In genomic region chr9:88990721-88991065, GRCh38 we compare ENCODE assay signal across 10 cellular contexts. TPM values are rescaled to one million over a fixed set of nuclear protein-coding genes. Genes with fewer than 3 reads are reported as not detected.
DNase-seq lines count a peak whose midpoint lies in the region; TF ChIP-seq lines count a peak whose summit lies in the region.
"Had no signal": no experiment of that assay in that cellular context is flagged by ENCODE, and none has a peak within 500 bp of the region (broad histone marks: within the 10 kb centered on the region; RNA-seq: fewer than 3 reads in every experiment).

No MANE protein-coding gene starts in this region.

- H3K4me1 Mint-ChIP-seq in activated CD4-positive, alpha-beta T cell treated with anti-CD3 and anti-CD28 coated beads, Interleukin-2, amount 10 ng/mL, durations not matched to agents 24 days and 14 days, result peaks cover 22% of the 10 kb centered on the region

- intact Hi-C loops in activated CD4-positive, alpha-beta T cell treated with anti-CD3 and anti-CD28 coated beads, Interleukin-2, amount 10 ng/mL, durations not matched to agents 24 days and 14 days (cut with micrococcal nuclease), result no loop called here
- intact Hi-C loops in dorsolateral prefrontal cortex (cut with DNase I), result loop anchor here in 1 of 2 donors (10.0 kb wide), 1 partner anchor 916 kb away; no protein-coding TSS in a partner anchor

- in situ Hi-C loops in GM13977 (cut with MboI; ENCODE audit: low pct_unique_long_range_greater_than_20kb, low sequenced_read_pairs, unreplicated experiment), result loop anchor here (10.0 kb wide), 1 partner anchor 396 kb away; no protein-coding TSS in a partner anchor

- no peaks in the 10 kb centered on the region for H3K9me3 ChIP-seq in tibial nerve

- 21 to 25% methylated on average over 22 of the region's 22 CpGs for WGBS in tibial nerve, 2 donors

- no peaks in the 10 kb centered on the region for H3K9me3 Mint-ChIP-seq in activated CD4-positive, alpha-beta T cell treated with anti-CD3 and anti-CD28 coated beads, Interleukin-2, amount 10 ng/mL, durations not matched to agents 24 days and 14 days
- H3K9me3 Mint-ChIP-seq: stimulated activated effector memory CD8-positive, alpha-beta T cell treated with anti-CD3 and anti-CD28 coated beads, Interleukin-12 subunit alpha, Interleukin-12 subunit beta, amount 100 ng/mL, for 72 hours had no signal

- peak overlapping the region; percentile 52 for H3K4me3 Mint-ChIP-seq in activated CD4-positive, alpha-beta T cell treated with anti-CD3 and anti-CD28 coated beads, Interleukin-2, amount 10 ng/mL, durations not matched to agents 24 days and 14 days
- H3K4me3 Mint-ChIP-seq: stimulated activated effector memory CD8-positive, alpha-beta T cell treated with anti-CD3 and anti-CD28 coated beads, Interleukin-12 subunit alpha, Interleukin-12 subunit beta, amount 100 ng/mL, for 72 hours had no signal

- H3K27me3 Mint-ChIP-seq in activated CD4-positive, alpha-beta T cell treated with anti-CD3 and anti-CD28 coated beads, Interleukin-2, amount 10 ng/mL, durations not matched to agents 24 days and 14 days, result peaks cover 37% of the 10 kb centered on the region

- no peaks in the 10 kb centered on the region for H3K36me3 ChIP-seq in tibial nerve

- H3K4me1 ChIP-seq in tibial nerve, result peaks cover 0 to 63% (median 37%) of the 10 kb centered on the region in 4 donors

- H3K4me3 ChIP-seq in dorsolateral prefrontal cortex (peak overlapping the region in 58 of 59 donors; percentile 15 to 78 (median 64)), tibial nerve (peak overlapping the region; percentile 63 to 91 (median 70))

- no peak for DNase-seq in activated CD4-positive, alpha-beta T cell treated with anti-CD3 and anti-CD28 coated beads, Interleukin-2, amount 10 ng/mL, durations not matched to agents 24 days and 14 days
- DNase-seq in activated CD4-positive, alpha-beta T cell treated with anti-CD3 and anti-CD28 coated beads for 48 hours, result no peak
- DNase-seq in dorsolateral prefrontal cortex (no peak), mesenteric fat pad (ENCODE audit: low spot score) (peak; percentile 89), tibial nerve (ENCODE audit: low spot score in 2 of 2) (no peak), GM13977 (ENCODE audit: low spot score) (no peak), caudate nucleus (lab: John Stamatoyannopoulos, UW) (no peak), NCI-H526 (lab: John Stamatoyannopoulos, UW) (no peak)
- DNase-seq: activated gamma-delta T cell had no signal

- no peaks in the 10 kb centered on the region for H3K36me3 Mint-ChIP-seq in activated CD4-positive, alpha-beta T cell treated with anti-CD3 and anti-CD28 coated beads, Interleukin-2, amount 10 ng/mL, durations not matched to agents 24 days and 14 days (ENCODE audit: low read depth)
- H3K36me3 Mint-ChIP-seq: stimulated activated effector memory CD8-positive, alpha-beta T cell treated with anti-CD3 and anti-CD28 coated beads, Interleukin-12 subunit alpha, Interleukin-12 subunit beta, amount 100 ng/mL, for 72 hours had no signal

- H3K27ac Mint-ChIP-seq in activated CD4-positive, alpha-beta T cell treated with anti-CD3 and anti-CD28 coated beads, Interleukin-2, amount 10 ng/mL, durations not matched to agents 24 days and 14 days, result no peak overlapping the region
- H3K27ac Mint-ChIP-seq: stimulated activated effector memory CD8-positive, alpha-beta T cell treated with anti-CD3 and anti-CD28 coated beads, Interleukin-12 subunit alpha, Interleukin-12 subunit beta, amount 100 ng/mL, for 72 hours had no signal

- TF ChIP-seq EP300 in tibial nerve (IDR thresholded peaks at IDR 0.05), result no peak

- H3K27ac ChIP-seq in dorsolateral prefrontal cortex (peak overlapping the region in 4 of 59 donors; percentile 20 to 59 (median 40)), tibial nerve (peak overlapping the region; percentile 68 to 93 (median 84)), caudate nucleus (ENCODE audit: low read depth, low read length) (no peak overlapping the region)

- no peak for TF ChIP-seq POLR2A in tibial nerve (IDR thresholded peaks at IDR 0.05)

- peaks cover 0 to 39% (median 9%) of the 10 kb centered on the region in 45 donors for H3K27me3 ChIP-seq in dorsolateral prefrontal cortex
- H3K27me3 ChIP-seq in tibial nerve, result no peaks in the 10 kb centered on the region

- no peak for TF ChIP-seq CTCF in dorsolateral prefrontal cortex (IDR thresholded peaks at IDR 0.05 in 54 of 56, conservative IDR thresholded peaks at IDR 0.05 in 2 of 56; ENCODE audit: low read depth in 1 of 56, partially characterized antibody in 56 of 56)
- TF ChIP-seq CTCF in tibial nerve (IDR thresholded peaks at IDR 0.05), result peak in 1 of 5 experiments; percentile 12
- no peak for TF ChIP-seq CTCF in GM13977 (IDR thresholded peaks at IDR 0.05; ENCODE audit: extremely low read depth, insufficient read depth, missing control alignments)

RNA-seq across cellular contexts. Expression of gene S1PR3, which starts 0.6 kb away (rescaled TPM):
- total RNA-seq in activated CD4-positive, alpha-beta T cell treated with anti-CD3 and anti-CD28 coated beads, Interleukin-2, amount 10 ng/mL, durations not matched to agents 24 days and 14 days, result 3.4 and 3.8 TPM in 2 replicates
- total RNA-seq in dorsolateral prefrontal cortex (10 to 100 TPM in 37 of 120 experiments, 1 to 10 TPM in 83; 3.0 to 25.8 (median 8.4) TPM), mesenteric fat pad (13.9 TPM), tibial nerve (10 to 100 TPM; 13.0 to 25.8 (median 14.5) TPM)
